Comparison of ENCODE assay signal across 8 cellular contexts in genomic region chr1:161045749-161046573, GRCh38.
DNase-seq lines count a peak whose midpoint lies in the region; ATAC-seq and FAIRE-seq lines count a peak whose summit lies in the region.

USF1 (minus strand) TSS chr1:161045977; CDS start chr1:161043275, 2,702 bp downstream.

- peak; percentile 41 for ATAC-seq in HG03457 (IDR thresholded peaks at IDR 0.05; ENCODE audit: unreplicated experiment)

- H3K27ac ChIP-seq in cingulate gyrus (ENCODE audit: low read depth, low read length): peak within 1 kb of the TSS; percentile 99
- peak within 1 kb of the TSS; percentile 96 for H3K27ac ChIP-seq in layer of hippocampus (ENCODE audit: low read depth, low read length)

- peak; percentile 89 for FAIRE-seq in GM19239 (lab: Jason Lieb, UNC)

- DNase-seq in Ammon's horn (ENCODE audit: low spot score) (peak; percentile 97), GM19239 (ENCODE audit: insufficient read length, low spot score) (peak; percentile 70), NCI-H524 treated with DMSO at 0.1 percent for 48 hours (lab: John Stamatoyannopoulos, UW) (peak; percentile 60)
- peak; percentile 90 for DNase-seq in activated CD4-positive, alpha-beta T cell treated with anti-CD3 and anti-CD28 coated beads for 4 hours
- peak; percentile 81 to 84 for DNase-seq in stimulated activated CD4-positive, alpha-beta T cell treated with anti-CD3 and anti-CD28 coated beads, Interleukin-1b, Interleukin-23, amount 100 ng/mL, for 4 hours (ENCODE audit: low read depth in 2 of 2)

- no peaks in the 10 kb centered on the region for H3K27me3 ChIP-seq in layer of hippocampus (ENCODE audit: control insufficient read depth, insufficient read depth, low read length)

Comparison
In these comparisons a context has a peak if more than half of its experiments do, and no peak if none do; other contexts are left out.
1. Peak in every context shown above with its lines: DNase-seq, ATAC-seq and H3K27ac ChIP-seq.